Comparison of ENCODE assay signal across 8 cellular contexts in the genomic region with DNA sequence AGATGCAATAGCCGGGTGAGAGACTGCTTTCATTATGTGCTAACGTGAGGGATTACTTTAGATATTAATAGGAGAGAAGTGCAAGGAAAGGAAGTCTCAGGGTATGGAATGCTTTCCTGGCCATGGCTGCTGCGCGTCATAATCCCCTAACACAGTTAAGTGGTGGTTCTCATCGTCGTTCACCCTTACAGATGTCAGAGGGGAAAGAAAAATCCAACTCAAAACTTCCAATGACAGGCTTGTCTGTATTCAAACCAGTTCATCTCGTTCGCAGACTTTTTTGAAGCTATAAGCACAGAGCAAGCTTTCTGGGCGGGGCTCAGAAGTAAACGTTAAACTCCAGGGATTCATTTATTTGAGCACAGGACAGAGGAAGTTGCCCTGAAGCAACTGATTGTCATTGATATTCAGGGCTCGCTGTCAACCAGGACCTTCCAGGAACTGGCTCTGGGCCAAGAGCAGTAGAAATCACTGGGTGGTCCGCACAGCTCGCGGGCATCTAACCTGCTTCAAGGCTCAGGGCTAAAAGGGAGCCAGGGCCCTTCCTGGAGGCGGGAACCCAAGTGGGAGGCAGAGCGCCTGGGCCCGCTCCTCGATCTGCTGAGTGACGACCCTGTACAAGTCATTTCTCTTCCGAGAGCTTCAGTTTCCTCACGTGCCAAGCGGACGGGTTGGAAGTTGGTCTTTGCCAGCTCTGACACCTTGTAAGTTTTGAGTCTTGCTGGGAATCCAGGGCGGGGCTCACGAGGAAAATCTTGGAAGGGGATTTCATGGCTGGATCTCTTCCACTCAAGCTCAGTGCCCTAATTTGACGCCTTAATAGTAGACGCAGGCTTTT. TPM values are rescaled to one million over a fixed set of nuclear protein-coding genes. Genes with fewer than 3 reads are reported as not detected.
DNase-seq lines count a peak whose midpoint lies in the region; TF ChIP-seq lines count a peak whose summit lies in the region.

No MANE protein-coding gene starts in this region.

- peak overlapping the region; percentile 93 for H3K27ac ChIP-seq in smooth muscle cell (ENCODE audit: low read depth)

- H3K4me1 Mint-ChIP-seq in MCF 10A (ENCODE audit: insufficient read depth, unreplicated experiment): peaks cover 37% of the 10 kb centered on the region

- peak overlapping the region; percentile 88 for H3K4me3 ChIP-seq in smooth muscle cell

- CTCF ChIA-PET in MCF 10A (lab: Yijun Ruan, JAX): interaction anchor here (0.6 to 2.5 kb wide), 6 partner anchors 16 to 764 kb away, joined by 3 to 12 read pairs (median 4); no protein-coding TSS in a partner anchor

- POLR2A ChIA-PET in MCF 10A (lab: Yijun Ruan, JAX): interaction anchor here (0.6 to 3.9 kb wide), 36 partner anchors 9 to 803 kb away, joined by 3 to 64 read pairs (median 6); a partner anchor contains a TSS

- 5% methylated on average over 27 of the region's 27 CpGs for WGBS in smooth muscle cell (ENCODE audit: low lambda C conversion rate)

- no peaks in the 10 kb centered on the region for H3K27me3 Mint-ChIP-seq in MCF 10A (ENCODE audit: insufficient read depth, unreplicated experiment)

- no peak overlapping the region for H2AFZ ChIP-seq in smooth muscle cell (ENCODE audit: low read depth)

- H3K36me3 Mint-ChIP-seq in MCF 10A (ENCODE audit: insufficient read depth, unreplicated experiment): peaks cover 25% of the 10 kb centered on the region

- H3K36me3 ChIP-seq in smooth muscle cell (ENCODE audit: low read depth): no peaks in the 10 kb centered on the region

- peak overlapping the region; percentile 98 for H3K9ac ChIP-seq in smooth muscle cell (ENCODE audit: low read depth)

- no peaks in the 10 kb centered on the region for H3K9me3 ChIP-seq in smooth muscle cell (replicated peaks; ENCODE audit: low read depth)

- BruUV-seq in MCF 10A (replicated peaks; lab: Mats Ljungman, UMichigan): TSS peak; percentile 86

- H3K4me2 ChIP-seq in smooth muscle cell: peak overlapping the region; percentile 90

- peaks cover 6% of the 10 kb centered on the region for H3F3A ChIP-seq in smooth muscle cell (ENCODE audit: low read depth)

- peaks cover 19% of the 10 kb centered on the region for H4K20me1 ChIP-seq in smooth muscle cell (ENCODE audit: low read depth)

- H3K4me3 Mint-ChIP-seq in MCF 10A (ENCODE audit: unreplicated experiment): peak overlapping the region; percentile 90

- peaks cover 14% of the 10 kb centered on the region for H3K4me1 ChIP-seq in smooth muscle cell (ENCODE audit: low read depth)

- peaks cover 39% of the 10 kb centered on the region for H3K79me2 ChIP-seq in smooth muscle cell (ENCODE audit: low read depth)

- peak; percentile 30 for DNase-seq in NCI-H1105 treated with DMSO at 0.1 percent for 48 hours (lab: John Stamatoyannopoulos, UW)
- no peak for DNase-seq in NCI-H1105 (lab: John Stamatoyannopoulos, UW)
- peak; percentile 51 for DNase-seq in NCI-H510A treated with DMSO at 0.1 percent for 48 hours (lab: John Stamatoyannopoulos, UW)
- peak; percentile 77 for DNase-seq in MCF 10A (ENCODE audit: unreplicated experiment)
- peak; percentile 64 for DNase-seq in iPS-NIHi11 (ENCODE audit: low spot score)
- DNase-seq in smooth muscle cell (lab: John Stamatoyannopoulos, UW; ENCODE audit: unreplicated experiment): no peak
- no peak for DNase-seq in NCI-H2029 (lab: John Stamatoyannopoulos, UW)
- no peak for DNase-seq in NCI-H82 treated with DMSO at 0.1 percent for 48 hours (lab: John Stamatoyannopoulos, UW; ENCODE audit: unreplicated experiment)

- no peaks in the 10 kb centered on the region for H3K27me3 ChIP-seq in smooth muscle cell (ENCODE audit: low read depth)

- peak overlapping the region; percentile 96 for H3K27ac Mint-ChIP-seq in MCF 10A (ENCODE audit: low read depth, unreplicated experiment)

- intact Hi-C loops in MCF 10A (cut with micrococcal nuclease): loop anchor here (1.0 to 10.0 kb wide), 7 partner anchors 34 to 799 kb away; a partner anchor contains a TSS

- TF ChIP-seq CTCF in MCF 10A (IDR thresholded peaks at IDR 0.05; ENCODE audit: unreplicated experiment) (no peak), smooth muscle cell (IDR thresholded peaks at IDR 0.05; ENCODE audit: borderline replicate concordance, insufficient read depth, poor library complexity, severe bottlenecking) (no peak)

- H3K9me3 Mint-ChIP-seq in MCF 10A (ENCODE audit: unreplicated experiment): no peaks in the 10 kb centered on the region

RNA-seq across cellular contexts. Expression of a gene that starts 1.1 kb away (rescaled TPM):
- total RNA-seq in MCF 10A (2022): 107 and 117 TPM in 2 replicates
- total RNA-seq in smooth muscle cell: 128 and 142 TPM in 2 replicates
- 42.3 and 64.4 TPM in 2 replicates for polyA plus RNA-seq in smooth muscle cell

Comparison
In these comparisons a context has a peak if more than half of its experiments do, and no peak if none do; other contexts are left out.
1. DNase-seq: peak in NCI-H1105 treated with DMSO at 0.1 percent for 48 hours (single experiment), NCI-H510A treated with DMSO at 0.1 percent for 48 hours (single experiment), MCF 10A (single experiment) and iPS-NIHi11 (single experiment); none in NCI-H1105 (single experiment), smooth muscle cell (single experiment), NCI-H2029 (single experiment) and NCI-H82 treated with DMSO at 0.1 percent for 48 hours (single experiment).